ENCODE assay signal across 9 cellular contexts in the genomic region with DNA sequence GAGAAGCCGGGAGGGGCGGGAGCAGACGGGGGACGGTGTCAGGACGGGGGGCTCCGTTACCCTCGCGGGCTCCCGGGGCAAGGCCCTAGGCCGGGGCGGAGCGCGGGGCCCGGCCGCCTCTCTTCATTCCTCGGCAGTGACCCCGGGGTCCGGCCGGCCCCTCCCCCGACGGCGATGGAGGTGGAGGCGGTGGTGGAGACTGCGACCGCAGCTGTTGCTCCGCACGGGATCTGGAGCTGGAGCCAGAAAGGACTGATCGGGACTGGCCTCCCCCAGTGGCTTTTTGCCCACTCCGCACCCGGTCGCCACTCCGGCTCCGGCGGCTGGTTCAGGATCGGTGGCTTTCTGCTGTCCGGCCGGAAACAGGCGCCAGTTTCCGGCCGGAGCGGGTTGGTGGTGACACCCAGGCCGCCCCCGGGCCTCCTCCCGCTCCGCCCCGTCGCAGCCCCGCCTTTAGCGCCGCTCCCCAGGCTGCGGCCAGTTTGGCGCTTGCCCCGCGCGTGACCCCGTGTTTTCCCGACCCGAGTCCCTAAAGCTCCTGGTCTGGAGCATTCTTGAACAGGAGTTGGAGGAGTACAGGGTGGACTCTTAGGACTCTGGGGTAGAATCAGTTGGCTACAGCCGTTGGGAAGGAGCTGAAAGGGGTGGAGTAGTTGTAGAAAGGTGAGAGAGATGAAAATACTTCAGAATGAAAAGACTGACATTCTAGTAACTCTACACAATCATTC. TPM values are rescaled to one million over a fixed set of nuclear protein-coding genes. Genes with fewer than 3 reads are reported as not detected.
A peak's percentile ranks its signal among the peaks of the same experiment; 100 is the strongest.
DNase-seq lines count a peak whose midpoint lies in the region; ATAC-seq, FAIRE-seq and TF ChIP-seq lines count a peak whose summit lies in the region.
"Had no signal": no experiment of that assay in that cellular context is flagged by ENCODE, and none has a peak within 500 bp of the region (broad histone marks: within the 10 kb centered on the region; RNA-seq: fewer than 3 reads in every experiment).

A gene (minus strand): TSS at position 339 of the 728 bp plus-strand sequence. CDS start 33,216 bp downstream, outside the sequence.

- H3K9me3 ChIP-seq in kidney (ENCODE audit: control insufficient read depth in 1 of 2, low read length in 2 of 2) = no peaks in the 10 kb centered on the region

- peak; percentile 66 for TF ChIP-seq POLR2A in GM18526 (IDR thresholded peaks at IDR 0.05; ENCODE audit: extremely low read depth, insufficient read length)

- no peaks in the 10 kb centered on the region for H3K36me3 ChIP-seq in kidney (ENCODE audit: control insufficient read depth in 1 of 2, insufficient read depth in 2 of 2, low read length in 2 of 2)

- peaks cover 11 to 31% of the 10 kb centered on the region in 2 donors for H3K4me1 ChIP-seq in kidney (ENCODE audit: control insufficient read depth in 1 of 2, insufficient read depth in 1 of 2, low read depth in 1 of 2, low read length in 2 of 2)

- H3K9ac ChIP-seq in kidney (ENCODE audit: low read length in 2 of 2) = peak within 1 kb of the TSS; percentile 96 to 99

- intact Hi-C loops in kidney (cut with DNase I) = no loop called here

- peak; percentile 26 for TF ChIP-seq CTCF in 22Rv1 (IDR thresholded peaks at IDR 0.05)
- TF ChIP-seq CTCF in kidney (IDR thresholded peaks at IDR 0.05; ENCODE audit: borderline replicate concordance, extremely low read depth, insufficient read depth) = no peak

- no peak for FAIRE-seq in kidney (lab: Jason Lieb, UNC)

- ATAC-seq in HG03066 (IDR thresholded peaks at IDR 0.05; ENCODE audit: low read depth, unreplicated experiment) = peak; percentile 89

- peak within 1 kb of the TSS; percentile 92 for H3K27ac ChIP-seq in 22Rv1
- H3K27ac ChIP-seq in kidney (ENCODE audit: low read depth in 2 of 2, low read length in 2 of 2) = peak within 1 kb of the TSS; percentile 98 to 99

- H3K4me3 ChIP-seq in kidney (ENCODE audit: low read length in 2 of 2) = peak within 1 kb of the TSS; percentile 86 to 96

- peak; percentile 90 for DNase-seq in NCI-H2196 (lab: John Stamatoyannopoulos, UW; ENCODE audit: unreplicated experiment)
- DNase-seq in activated CD4-positive, CD25-positive, alpha-beta regulatory T cell treated with anti-CD3 and anti-CD28 coated beads, Interleukin-2, amount 50 U/mL, for 72 hours = peak; percentile 82
- peak; percentile 84 for DNase-seq in cerebellar cortex (ENCODE audit: low spot score)
- peak; percentile 96 for DNase-seq in kidney
- peak; percentile 60 to 78 (median 70) for DNase-seq in stimulated activated CD4-positive, alpha-beta T cell treated with anti-CD3 and anti-CD28 coated beads, Interleukin-12 subunit alpha, Interleukin-12 subunit beta, amount 100 ng/mL, for 48 hours (ENCODE audit: low read depth in 2 of 3, low spot score in 1 of 3)
- DNase-seq: DND-41 had no signal

RNA-seq across cellular contexts. Expression of the gene that starts here (rescaled TPM):
- 28.1 TPM for total RNA-seq in kidney
- 3.4 TPM for polyA plus RNA-seq in kidney (ENCODE audit: insufficient read depth, low read depth, low replicate concordance)

Comparison
In these comparisons a context has a peak if more than half of its experiments do, and no peak if none do; other contexts are left out.
1. Peak in every context shown above with its lines: DNase-seq, ATAC-seq, H3K4me3 ChIP-seq and H3K27ac ChIP-seq.